ENCODE assay signal across 8 cellular contexts in the genomic region with DNA sequence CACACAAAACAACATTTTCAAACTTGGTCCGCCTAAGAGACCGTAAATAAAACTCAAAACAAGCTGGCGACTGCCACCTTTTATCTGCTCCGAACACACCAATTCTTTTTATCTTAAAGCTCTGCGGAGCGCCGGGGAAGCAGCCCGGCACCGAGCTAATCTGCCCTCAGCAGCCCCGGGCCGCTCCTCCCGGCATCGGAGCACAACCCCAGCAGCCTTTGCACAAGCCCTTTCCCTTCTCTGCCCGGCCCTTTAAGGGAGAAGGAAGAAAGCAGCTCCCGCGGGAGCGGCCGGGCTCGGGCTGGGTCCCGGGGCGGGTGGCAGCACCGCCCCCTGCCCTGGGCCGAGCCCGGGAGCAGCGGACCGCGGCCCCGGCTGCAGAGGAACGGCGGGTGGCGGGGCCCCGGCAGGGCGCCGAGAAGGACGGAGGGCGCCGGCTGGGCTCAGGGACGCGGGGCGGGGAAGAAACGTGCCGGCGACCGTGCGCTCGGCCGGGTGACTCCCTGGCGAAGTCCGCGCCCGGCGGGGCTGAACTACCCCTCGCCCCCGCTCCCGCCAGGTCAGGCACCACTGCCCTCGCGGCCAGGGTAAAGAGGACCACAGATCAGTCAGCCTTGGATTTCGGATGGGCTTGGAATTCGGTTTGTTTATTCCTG.
DNase-seq lines count a peak whose midpoint lies in the region; ATAC-seq and TF ChIP-seq lines count a peak whose summit lies in the region.

No MANE protein-coding gene starts in this region.

- POLR2A ChIA-PET in activated CD4-positive, alpha-beta T cell treated with anti-CD3 and anti-CD28 coated beads, Interleukin-2, amount 10 ng/mL, durations not matched to agents 7 days and 5 days (lab: Charles Lee), result no interaction called here

- ATAC-seq in central memory CD8-positive, alpha-beta T cell (replicated peaks; ENCODE audit: extremely low read depth, poor library complexity, severe bottlenecking), result no peak
- ATAC-seq in GM19397 (IDR thresholded peaks at IDR 0.05; ENCODE audit: unreplicated experiment) (no peak), GM19467 (IDR thresholded peaks at IDR 0.05; ENCODE audit: unreplicated experiment) (no peak)

- no peak for TF ChIP-seq POLR2A in stomach (IDR thresholded peaks at IDR 0.05)

- no peak for DNase-seq in activated CD4-positive, alpha-beta T cell treated with anti-CD3 and anti-CD28 coated beads, Interleukin-2, amount 10 ng/mL, durations not matched to agents 7 days and 5 days
- DNase-seq in activated CD4-positive, alpha-beta T cell treated with anti-CD3 and anti-CD28 coated beads, Interleukin-2, amount 50 U/mL, for 1 hour, result no peak
- DNase-seq in NCI-H69 (lab: John Stamatoyannopoulos, UW) (peak; percentile 75), kidney glomerular epithelial cell (lab: John Stamatoyannopoulos, UW) (peak; percentile 32), stomach (peak; percentile 54)
- DNase-seq in central memory CD8-positive, alpha-beta T cell (ENCODE audit: low spot score in 2 of 2), result no peak

- intact Hi-C loops in stomach (cut with DNase I; ENCODE audit: low total_unique reads), result no loop called here

- no peaks in the 10 kb centered on the region for H3K9me3 ChIP-seq in stomach

- peaks cover 20% of the 10 kb centered on the region for H3K4me1 Mint-ChIP-seq in activated CD4-positive, alpha-beta T cell treated with anti-CD3 and anti-CD28 coated beads, Interleukin-2, amount 10 ng/mL, durations not matched to agents 7 days and 5 days
- H3K4me1 Mint-ChIP-seq in central memory CD8-positive, alpha-beta T cell, result peaks cover 16% of the 10 kb centered on the region

- CTCF ChIA-PET in activated CD4-positive, alpha-beta T cell treated with anti-CD3 and anti-CD28 coated beads, Interleukin-2, amount 10 ng/mL, durations not matched to agents 7 days and 5 days (lab: Charles Lee), result interaction anchor here (1.8 to 3.1 kb wide), 2 partner anchors 9 to 11 kb away, joined by 4 to 19 read pairs; no protein-coding TSS in a partner anchor

- peaks cover 56% of the 10 kb centered on the region for H3K27me3 Mint-ChIP-seq in activated CD4-positive, alpha-beta T cell treated with anti-CD3 and anti-CD28 coated beads, Interleukin-2, amount 10 ng/mL, durations not matched to agents 7 days and 5 days
- H3K27me3 Mint-ChIP-seq in central memory CD8-positive, alpha-beta T cell, result peaks cover 33% of the 10 kb centered on the region

- H3K27ac ChIP-seq in stomach, result peak overlapping the region; percentile 78 to 89 (median 87)

- H3K4me3 Mint-ChIP-seq in activated CD4-positive, alpha-beta T cell treated with anti-CD3 and anti-CD28 coated beads, Interleukin-2, amount 10 ng/mL, durations not matched to agents 7 days and 5 days, result peak overlapping the region; percentile 26
- H3K4me3 Mint-ChIP-seq in central memory CD8-positive, alpha-beta T cell, result peak overlapping the region; percentile 76

- peak overlapping the region; percentile 58 to 69 (median 64) for H3K4me3 ChIP-seq in stomach

- no peak for TF ChIP-seq EP300 in stomach (IDR thresholded peaks at IDR 0.05)

- peaks cover 8% of the 10 kb centered on the region for H3K36me3 Mint-ChIP-seq in activated CD4-positive, alpha-beta T cell treated with anti-CD3 and anti-CD28 coated beads, Interleukin-2, amount 10 ng/mL, durations not matched to agents 7 days and 5 days (ENCODE audit: low read depth)
- H3K36me3 Mint-ChIP-seq in central memory CD8-positive, alpha-beta T cell (ENCODE audit: insufficient read depth), result no peaks in the 10 kb centered on the region

- no peak for TF ChIP-seq CTCF in stomach (IDR thresholded peaks at IDR 0.05)

- 0 to 1% (median 0%) methylated on average over 26 to 59 of the region's 59 CpGs for WGBS in stomach, 5 donors

- peaks cover 29 to 48% (median 35%) of the 10 kb centered on the region in 4 donors for H3K4me1 ChIP-seq in stomach

- no peaks in the 10 kb centered on the region for H3K9me3 Mint-ChIP-seq in activated CD4-positive, alpha-beta T cell treated with anti-CD3 and anti-CD28 coated beads, Interleukin-2, amount 10 ng/mL, durations not matched to agents 7 days and 5 days
- no peaks in the 10 kb centered on the region for H3K9me3 Mint-ChIP-seq in central memory CD8-positive, alpha-beta T cell

- no peaks in the 10 kb centered on the region for H3K36me3 ChIP-seq in stomach

- peaks cover 0 to 72% (median 54%) of the 10 kb centered on the region in 3 donors for H3K27me3 ChIP-seq in stomach

- H3K27ac Mint-ChIP-seq in activated CD4-positive, alpha-beta T cell treated with anti-CD3 and anti-CD28 coated beads, Interleukin-2, amount 10 ng/mL, durations not matched to agents 7 days and 5 days, result no peak overlapping the region
- H3K27ac Mint-ChIP-seq in central memory CD8-positive, alpha-beta T cell (ENCODE audit: low read depth), result no peak overlapping the region

Comparison
In these comparisons a context has a peak if more than half of its experiments do, and no peak if none do; other contexts are left out.
1. DNase-seq: peak in NCI-H69 (single experiment), kidney glomerular epithelial cell (single experiment) and stomach (single experiment); none in activated CD4-positive, alpha-beta T cell treated with anti-CD3 and anti-CD28 coated beads, Interleukin-2, amount 10 ng/mL, durations not matched to agents 7 days and 5 days (single experiment), activated CD4-positive, alpha-beta T cell treated with anti-CD3 and anti-CD28 coated beads, Interleukin-2, amount 50 U/mL, for 1 hour (single experiment) and central memory CD8-positive, alpha-beta T cell (0 of 2).